In genomic region chr6:13303668-13304017, GRCh38 we compare ENCODE assay signal across 8 cellular contexts. TPM values are rescaled to one million over a fixed set of nuclear protein-coding genes. Genes with fewer than 3 reads are reported as not detected.
DNase-seq lines count a peak whose midpoint lies in the region; ATAC-seq and TF ChIP-seq lines count a peak whose summit lies in the region.

No MANE protein-coding gene starts in this region.

- no peak overlapping the region for H3K4me3 ChIP-seq in foreskin fibroblast (ENCODE audit: low read depth in 1 of 2, low read length in 2 of 2)

- ATAC-seq in HG03039 (IDR thresholded peaks at IDR 0.05; ENCODE audit: unreplicated experiment) (peak; percentile 51), SK-N-SH treated with all-trans-retinoic acid at 6 μM for 48 hours (peak; percentile 86)

- DNase-seq in stimulated activated CD4-positive, alpha-beta T cell treated with anti-CD3 and anti-CD28 coated beads, Interleukin-12 subunit alpha, Interleukin-12 subunit beta, amount 100 ng/mL, for 4 hours, result peak; percentile 21
- no peak for DNase-seq in stimulated activated CD4-positive, alpha-beta T cell treated with anti-CD3 and anti-CD28 coated beads, Interleukin-4, amount 100 ng/mL, for 4 hours
- DNase-seq in foreskin fibroblast, result peak; percentile 45 to 72
- peak; percentile 38 for DNase-seq in renal cortical epithelial cell (ENCODE audit: low read depth)
- no peak for DNase-seq in activated CD4-positive, CD25-positive, alpha-beta regulatory T cell (lab: John Stamatoyannopoulos, UW)
- no peak for DNase-seq in SW480 (ENCODE audit: low spot score)

- TF ChIP-seq CTCF in foreskin fibroblast (IDR thresholded peaks at IDR 0.05; ENCODE audit: low read depth, low read length), result no peak

TF ChIP-seq in SK-N-SH treated with all-trans-retinoic acid at 6 μM for 48 hours, 23 proteins besides CTCF, POLR2A, EP300 and RAD21:
- TF ChIP-seq, protein P1, sequence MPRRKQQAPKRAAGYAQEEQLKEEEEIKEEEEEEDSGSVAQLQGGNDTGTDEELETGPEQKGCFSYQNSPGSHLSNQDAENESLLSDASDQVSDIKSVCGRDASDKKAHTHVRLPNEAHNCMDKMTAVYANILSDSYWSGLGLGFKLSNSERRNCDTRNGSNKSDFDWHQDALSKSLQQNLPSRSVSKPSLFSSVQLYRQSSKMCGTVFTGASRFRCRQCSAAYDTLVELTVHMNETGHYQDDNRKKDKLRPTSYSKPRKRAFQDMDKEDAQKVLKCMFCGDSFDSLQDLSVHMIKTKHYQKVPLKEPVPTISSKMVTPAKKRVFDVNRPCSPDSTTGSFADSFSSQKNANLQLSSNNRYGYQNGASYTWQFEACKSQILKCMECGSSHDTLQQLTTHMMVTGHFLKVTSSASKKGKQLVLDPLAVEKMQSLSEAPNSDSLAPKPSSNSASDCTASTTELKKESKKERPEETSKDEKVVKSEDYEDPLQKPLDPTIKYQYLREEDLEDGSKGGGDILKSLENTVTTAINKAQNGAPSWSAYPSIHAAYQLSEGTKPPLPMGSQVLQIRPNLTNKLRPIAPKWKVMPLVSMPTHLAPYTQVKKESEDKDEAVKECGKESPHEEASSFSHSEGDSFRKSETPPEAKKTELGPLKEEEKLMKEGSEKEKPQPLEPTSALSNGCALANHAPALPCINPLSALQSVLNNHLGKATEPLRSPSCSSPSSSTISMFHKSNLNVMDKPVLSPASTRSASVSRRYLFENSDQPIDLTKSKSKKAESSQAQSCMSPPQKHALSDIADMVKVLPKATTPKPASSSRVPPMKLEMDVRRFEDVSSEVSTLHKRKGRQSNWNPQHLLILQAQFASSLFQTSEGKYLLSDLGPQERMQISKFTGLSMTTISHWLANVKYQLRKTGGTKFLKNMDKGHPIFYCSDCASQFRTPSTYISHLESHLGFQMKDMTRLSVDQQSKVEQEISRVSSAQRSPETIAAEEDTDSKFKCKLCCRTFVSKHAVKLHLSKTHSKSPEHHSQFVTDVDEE (CRISPR knock-in tag; IDR thresholded peaks at IDR 0.05), result no peak
- no peak for TF ChIP-seq PATZ1 (CRISPR knock-in tag; IDR thresholded peaks at IDR 0.05; ENCODE audit: borderline replicate concordance)
- no peak for TF ChIP-seq CSRNP3 (CRISPR knock-in tag; IDR thresholded peaks at IDR 0.05)
- no peak for TF ChIP-seq PPARA (CRISPR knock-in tag; IDR thresholded peaks at IDR 0.05; ENCODE audit: borderline replicate concordance)
- TF ChIP-seq TOX (CRISPR knock-in tag; IDR thresholded peaks at IDR 0.05; ENCODE audit: borderline replicate concordance), result no peak
- no peak for TF ChIP-seq RARB (CRISPR knock-in tag; IDR thresholded peaks at IDR 0.05)
- no peak for TF ChIP-seq ZNF70 (CRISPR knock-in tag; IDR thresholded peaks at IDR 0.05)
- TF ChIP-seq OSR1 (CRISPR knock-in tag; IDR thresholded peaks at IDR 0.05), result no peak
- no peak for TF ChIP-seq ZNF8 (CRISPR knock-in tag; IDR thresholded peaks at IDR 0.05)
TF ChIP-seq in SK-N-SH treated with all-trans-retinoic acid at 6 μM for 48 hours: peak in this region for 0.

RNA-seq across cellular contexts. Expression of gene TBC1D7, which starts 24.7 kb away (rescaled TPM):
- total RNA-seq in renal cortical epithelial cell, result 18.2 and 18.4 TPM in 2 replicates

Comparison
In these comparisons a context has a peak if more than half of its experiments do, and no peak if none do; other contexts are left out.
1. DNase-seq: peak in stimulated activated CD4-positive, alpha-beta T cell treated with anti-CD3 and anti-CD28 coated beads, Interleukin-12 subunit alpha, Interleukin-12 subunit beta, amount 100 ng/mL, for 4 hours (single experiment), foreskin fibroblast (2 of 2) and renal cortical epithelial cell (single experiment); none in stimulated activated CD4-positive, alpha-beta T cell treated with anti-CD3 and anti-CD28 coated beads, Interleukin-4, amount 100 ng/mL, for 4 hours (0 of 2), activated CD4-positive, CD25-positive, alpha-beta regulatory T cell (0 of 4) and SW480 (single experiment).